In the genomic region with DNA sequence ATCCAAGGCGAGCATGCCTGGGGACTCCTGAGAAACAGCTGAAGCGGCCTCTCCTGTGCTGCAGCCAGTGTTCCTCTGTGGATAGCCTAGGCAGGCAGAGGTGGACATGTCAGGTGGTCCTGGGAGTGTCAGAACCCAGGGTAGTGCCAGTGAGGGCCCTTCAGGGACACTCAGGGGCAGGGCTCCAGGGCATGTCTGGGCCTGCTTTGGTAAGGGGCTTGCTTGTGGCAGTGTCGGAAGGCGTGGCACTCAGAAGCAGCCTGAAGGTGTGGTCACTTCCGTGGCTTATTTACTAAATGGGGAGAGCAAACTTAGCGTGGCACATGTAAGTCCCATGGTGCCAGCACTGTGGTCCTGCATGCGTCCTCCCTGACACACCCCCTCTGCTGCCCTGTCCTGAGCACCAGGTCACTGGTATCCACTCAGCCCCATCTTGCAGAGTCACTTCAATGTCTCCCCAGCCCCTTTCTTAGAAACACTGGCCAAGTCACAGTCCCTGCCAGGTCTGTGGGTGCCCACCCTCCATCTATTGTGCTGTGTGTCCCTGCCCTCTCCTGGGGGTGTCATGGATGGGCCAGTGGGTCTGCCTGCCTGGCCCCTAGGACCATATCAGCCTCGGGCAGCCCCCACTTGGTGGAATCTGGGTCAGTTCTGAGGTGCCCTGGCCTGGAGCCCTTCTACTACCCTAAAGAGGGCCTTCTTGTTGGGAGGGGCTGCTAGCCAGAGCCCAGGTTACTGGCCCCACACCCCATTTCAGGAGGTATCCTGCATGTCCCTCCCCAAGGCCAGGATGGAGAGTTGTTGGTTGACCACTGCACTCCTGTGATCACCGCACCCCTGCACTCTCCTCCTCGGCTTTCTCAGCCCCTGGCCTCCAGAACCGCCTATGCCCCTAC, we compare ENCODE assay signal across 10 cellular contexts. TPM values are rescaled to one million over a fixed set of nuclear protein-coding genes. Genes with fewer than 3 reads are reported as not detected.
DNase-seq lines count a peak whose midpoint lies in the region; ATAC-seq and TF ChIP-seq lines count a peak whose summit lies in the region.
"Had no signal": no experiment of that assay in that cellular context is flagged by ENCODE, and none has a peak within 500 bp of the region (broad histone marks: within the 10 kb centered on the region; RNA-seq: fewer than 3 reads in every experiment).

No MANE protein-coding gene starts in this region.

- no peak overlapping the region for H2AK5ac ChIP-seq in mesenchymal stem cell (ENCODE audit: low read length, severe bottlenecking)

- intact Hi-C loops in MCF 10A (cut with micrococcal nuclease): no loop called here
- intact Hi-C loops in mammary epithelial cell (cut with micrococcal nuclease): no loop called here

- H3K23ac ChIP-seq in mesenchymal stem cell (ENCODE audit: low read length in 2 of 2): peak overlapping the region in 1 of 2 experiments; percentile 38

- DNase-seq in MCF 10A (ENCODE audit: unreplicated experiment): no peak
- DNase-seq in mammary epithelial cell: no peak
- no peak for DNase-seq in WTC11 (ENCODE audit: low spot score)
- no peak for DNase-seq in mesenchymal stem cell
- no peak for DNase-seq in type B pancreatic cell (ENCODE audit: extremely low spot score, unreplicated experiment)
- no peak for DNase-seq in DMS114 treated with DMSO at 0.1 percent for 48 hours (lab: John Stamatoyannopoulos, UW; ENCODE audit: unreplicated experiment)
- no peak for DNase-seq in NCI-H510A (lab: John Stamatoyannopoulos, UW)
- DNase-seq: PC-3 had no signal

- peak overlapping the region in 1 of 2 experiments; percentile 71 for H3K18ac ChIP-seq in mesenchymal stem cell (ENCODE audit: low read depth in 1 of 2, low read length in 2 of 2)

- H3K79me2 ChIP-seq in mammary epithelial cell (ENCODE audit: insufficient read depth, low read length): peaks cover 41% of the 10 kb centered on the region

- no peak overlapping the region for H2BK15ac ChIP-seq in mesenchymal stem cell (ENCODE audit: low read depth, poor library complexity, severe bottlenecking)

- H3K4me3 ChIP-seq in mammary epithelial cell (replicated peaks in 1 of 3; ENCODE audit: insufficient read depth in 1 of 3, low read depth in 2 of 3, low read length in 3 of 3) (no peak overlapping the region), mesenchymal stem cell (ENCODE audit: insufficient read depth in 1 of 2, low read depth in 1 of 2, low read length in 2 of 2) (no peak overlapping the region)

- H3K36me3 ChIP-seq in mammary epithelial cell (ENCODE audit: insufficient read depth, low read length) (no peaks in the 10 kb centered on the region), mesenchymal stem cell (ENCODE audit: control insufficient read depth in 1 of 2, insufficient read depth in 2 of 2, low read depth in 1 of 2, low read length in 2 of 2) (peaks cover 31 to 49% of the 10 kb centered on the region in 2 experiments)

- H3K9me3 Mint-ChIP-seq in MCF 10A (ENCODE audit: unreplicated experiment) (no peaks in the 10 kb centered on the region), WTC11 (no peaks in the 10 kb centered on the region), type B pancreatic cell (no peaks in the 10 kb centered on the region)
- H3K9me3 Mint-ChIP-seq: neural crest cell had no signal

- peaks cover 6% of the 10 kb centered on the region for H3K4me1 ChIP-seq in mammary epithelial cell (ENCODE audit: insufficient read depth, low read length)
- H3K4me1 ChIP-seq in mesenchymal stem cell (ENCODE audit: control insufficient read depth, insufficient read depth, low read depth, low read length): peaks cover 38% of the 10 kb centered on the region

- H4K20me1 ChIP-seq in mammary epithelial cell (ENCODE audit: insufficient read depth, low read length): no peaks in the 10 kb centered on the region

- TF ChIP-seq CTCF in MCF 10A (IDR thresholded peaks at IDR 0.05; ENCODE audit: unreplicated experiment): no peak
- no peak for TF ChIP-seq CTCF in mammary epithelial cell (conservative IDR thresholded peaks at IDR 0.05 in 1 of 2, IDR thresholded peaks at IDR 0.05 in 1 of 2; ENCODE audit: extremely low read depth in 1 of 2, insufficient read depth in 1 of 2, low read depth in 1 of 2, low read length in 2 of 2)
- TF ChIP-seq CTCF in WTC11 (IDR thresholded peaks at IDR 0.05): no peak
- TF ChIP-seq CTCF in type B pancreatic cell (conservative IDR thresholded peaks at IDR 0.05): no peak

- dilution Hi-C loops in mammary epithelial cell (cut with HindIII; ENCODE audit: low sequenced_read_pairs): no loop called here

- no peak overlapping the region for H3K27ac ChIP-seq in mammary epithelial cell (ENCODE audit: insufficient read depth, low read depth, low read length)
- H3K27ac ChIP-seq in mesenchymal stem cell (ENCODE audit: low read length, poor library complexity, severe bottlenecking): no peak overlapping the region

- peaks cover 20% of the 10 kb centered on the region for H3K36me3 Mint-ChIP-seq in MCF 10A (ENCODE audit: insufficient read depth, unreplicated experiment)
- H3K36me3 Mint-ChIP-seq in WTC11: peaks cover 16% of the 10 kb centered on the region
- peaks cover 8% of the 10 kb centered on the region for H3K36me3 Mint-ChIP-seq in type B pancreatic cell

- no TSS peak for BruUV-seq in MCF 10A (replicated peaks; lab: Mats Ljungman, UMichigan)
- BruUV-seq in mammary epithelial cell (replicated peaks; lab: Mats Ljungman, UMichigan): no TSS peak

- CTCF ChIA-PET in MCF 10A (lab: Yijun Ruan, JAX) (no interaction called here), mammary epithelial cell (lab: Charles Lee; ENCODE audit: low non-redundant PET) (no interaction called here), WTC11 (lab: Charles Lee) (interaction anchor here (1.0 kb wide), 1 partner anchor 167 kb away, joined by 3 read pairs; no protein-coding TSS in a partner anchor)

- in situ Hi-C loops in mammary epithelial cell (cut with MboI; ENCODE audit: low sequenced_read_pairs in 2 of 2): no loop called here

- H3K27me3 Mint-ChIP-seq in MCF 10A (ENCODE audit: insufficient read depth, unreplicated experiment) (no peaks in the 10 kb centered on the region), WTC11 (ENCODE audit: low read depth) (no peaks in the 10 kb centered on the region), type B pancreatic cell (no peaks in the 10 kb centered on the region)

- H2BK5ac ChIP-seq in mesenchymal stem cell (ENCODE audit: low read depth, low read length, poor library complexity, severe bottlenecking): no peak overlapping the region

- H3K27me3 ChIP-seq in mammary epithelial cell (ENCODE audit: insufficient read depth, low read length): no peaks in the 10 kb centered on the region
- H3K27me3 ChIP-seq in mesenchymal stem cell (ENCODE audit: control insufficient read depth in 1 of 2, insufficient read depth in 1 of 2, low read length in 2 of 2): no peaks in the 10 kb centered on the region

- peak overlapping the region in 1 of 2 experiments; percentile 55 for H2BK12ac ChIP-seq in mesenchymal stem cell (ENCODE audit: low read length in 2 of 2)

- H2AFZ ChIP-seq in mammary epithelial cell (ENCODE audit: low read depth, low read length) (no peak overlapping the region), mesenchymal stem cell (ENCODE audit: low read depth, low read length) (no peak overlapping the region)

- H3K4me2 ChIP-seq in mammary epithelial cell (ENCODE audit: insufficient read depth, low read depth, low read length) (no peak overlapping the region), mesenchymal stem cell (ENCODE audit: low read length, poor library complexity, severe bottlenecking) (no peak overlapping the region)

- POLR2A ChIA-PET in MCF 10A (lab: Yijun Ruan, JAX): interaction anchor here (0.6 kb wide), 1 partner anchor 193 kb away, joined by 3 read pairs; no protein-coding TSS in a partner anchor
- POLR2A ChIA-PET in WTC11 (lab: Charles Lee): no interaction called here

- H3K4me1 Mint-ChIP-seq in MCF 10A (ENCODE audit: insufficient read depth, unreplicated experiment) (peaks cover 22% of the 10 kb centered on the region), WTC11 (peaks cover 33% of the 10 kb centered on the region), type B pancreatic cell (ENCODE audit: unreplicated experiment) (peaks cover 21% of the 10 kb centered on the region)

- 93% methylated on average over 6 of the region's 11 CpGs for WGBS in mammary epithelial cell (ENCODE audit: low coverage, missing lambda C conversion rate)
- 95% methylated on average over 11 of the region's 11 CpGs for WGBS in mesenchymal stem cell

- no peaks in the 10 kb centered on the region for H3K9me3 ChIP-seq in mammary epithelial cell (replicated peaks; ENCODE audit: insufficient read depth, low read length)
- no peaks in the 10 kb centered on the region for H3K9me3 ChIP-seq in mesenchymal stem cell (ENCODE audit: control insufficient read depth, low read length)

- H3K4me3 Mint-ChIP-seq in MCF 10A (ENCODE audit: unreplicated experiment) (no peak overlapping the region), WTC11 (no peak overlapping the region), type B pancreatic cell (no peak overlapping the region)
- H3K4me3 Mint-ChIP-seq: neural crest cell had no signal

- peak overlapping the region; percentile 71 for H4K91ac ChIP-seq in mesenchymal stem cell (ENCODE audit: low read length)

- H3K4ac ChIP-seq in mesenchymal stem cell (ENCODE audit: low read depth in 1 of 2, low read length in 2 of 2): peak overlapping the region; percentile 22 to 29

- peaks cover 38% of the 10 kb centered on the region for H3K79me1 ChIP-seq in mesenchymal stem cell (replicated peaks; ENCODE audit: low read length, poor library complexity, severe bottlenecking)

- H3K9ac ChIP-seq in mammary epithelial cell (ENCODE audit: insufficient read depth, low read length) (no peak overlapping the region), mesenchymal stem cell (ENCODE audit: low read length) (peak overlapping the region; percentile 58)

- ATAC-seq in WTC11 (no peak), HG03280 (IDR thresholded peaks at IDR 0.05; ENCODE audit: unreplicated experiment) (no peak)
- ATAC-seq: PC-3 had no signal

- no peak overlapping the region for H2BK120ac ChIP-seq in mesenchymal stem cell (ENCODE audit: low read depth, low read length)

- H3K14ac ChIP-seq in mesenchymal stem cell (ENCODE audit: low read length in 2 of 2): peak overlapping the region in 1 of 2 experiments; percentile 82

- peak overlapping the region; percentile 57 for H4K8ac ChIP-seq in mesenchymal stem cell (ENCODE audit: low read length)

- peak overlapping the region; percentile 69 for H3K27ac Mint-ChIP-seq in MCF 10A (ENCODE audit: low read depth, unreplicated experiment)
- peak overlapping the region; percentile 80 for H3K27ac Mint-ChIP-seq in WTC11
- H3K27ac Mint-ChIP-seq in type B pancreatic cell: peak overlapping the region; percentile 53

RNA-seq across cellular contexts. Expression of gene ZMIZ2, which starts 6.4 kb away (rescaled TPM):
- total RNA-seq in MCF 10A (2022): 94.4 and 100 TPM in 2 replicates
- 10 to 100 TPM in 1 of 2 donors, 1 to 10 TPM in 1; 8.0 to 55.6 TPM for total RNA-seq in mammary epithelial cell
- polyA plus RNA-seq in mammary epithelial cell: 6.0 TPM
- polyA minus RNA-seq in mammary epithelial cell: 5.7 TPM
- 97.0 to 102 TPM (median 99.1 TPM) in 3 replicates for total RNA-seq in WTC11 (2021)
- polyA plus RNA-seq in mesenchymal stem cell (2013, experiment 1 of 2): 38.9 TPM
- 36.0 TPM for polyA plus RNA-seq in mesenchymal stem cell (2013, experiment 2 of 2)
- total RNA-seq in type B pancreatic cell (ENCODE audit: low replicate concordance): 112 and 122 TPM in 2 replicates

RNA-seq across cellular contexts. Expression of gene PPIA, which starts 41.4 kb away (rescaled TPM):
- total RNA-seq in MCF 10A (2022) (2,090 and 2,238 TPM in 2 replicates), mammary epithelial cell (1,000 to 10,000 TPM; 1,812 to 2,252 TPM), WTC11 (2021) (2,465 to 2,581 TPM (median 2,516 TPM) in 3 replicates), type B pancreatic cell (ENCODE audit: low replicate concordance) (1,428 and 1,469 TPM in 2 replicates)
- polyA plus RNA-seq in mammary epithelial cell: 7,269 TPM
- polyA minus RNA-seq in mammary epithelial cell: 2,221 TPM
- 2,030 TPM for polyA plus RNA-seq in mesenchymal stem cell (2013, experiment 1 of 2)
- 2,181 TPM for polyA plus RNA-seq in mesenchymal stem cell (2013, experiment 2 of 2)
